25 cellular contexts compared by ENCODE assay signal in the genomic region with DNA sequence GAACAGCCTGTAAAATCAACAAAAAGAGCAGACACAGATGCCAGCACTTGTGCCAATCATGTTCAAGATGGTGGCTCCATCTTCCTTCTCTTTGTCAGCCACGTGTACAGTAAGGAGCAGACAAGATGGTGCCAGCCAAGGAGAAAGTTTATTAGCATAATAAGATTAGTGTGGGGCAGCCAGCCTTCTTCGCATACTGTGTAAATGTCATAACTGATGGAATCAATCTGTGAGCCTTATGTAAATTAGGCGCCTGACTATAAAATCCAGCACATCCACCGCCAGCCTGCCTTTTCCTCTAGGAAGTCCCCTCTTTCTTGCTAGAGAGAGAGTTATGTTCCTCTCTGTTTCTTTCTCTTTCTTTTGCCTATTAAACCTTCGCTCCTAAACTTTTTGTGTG.
"Had no signal": no experiment of that assay in that cellular context is flagged by ENCODE, and none has a peak within 500 bp of the region (broad histone marks: within the 10 kb centered on the region; RNA-seq: fewer than 3 reads in every experiment).

No MANE protein-coding gene starts in this region.

- H3K4me3 ChIP-seq: neural progenitor cell, ovary, psoas muscle, skin epidermis, smooth muscle cell, spleen, suprapubic skin, testis, tibial artery, transverse colon, upper lobe of right lung, uterus had no signal

- H3K27ac ChIP-seq: neural progenitor cell, parathyroid adenoma, psoas muscle, skin epidermis, spleen, suprapubic skin, testis, tibial artery, transverse colon, upper lobe of right lung, uterus had no signal

- H3K9ac ChIP-seq: neural progenitor cell, parathyroid adenoma had no signal

- H3K4me2 ChIP-seq: neural progenitor cell, smooth muscle cell had no signal

- H3K79me2 ChIP-seq: parathyroid adenoma had no signal

- DNase-seq: natural killer cell; occipital lobe; psoas muscle; right cardiac atrium; spleen; stimulated activated CD4-positive, alpha-beta T cell treated with anti-CD3 and anti-CD28 coated beads, Interleukin-12 subunit alpha, Interleukin-12 subunit beta, amount 100 ng/mL, for 4 hours; stimulated activated CD4-positive, alpha-beta T cell treated with anti-CD3 and anti-CD28 coated beads, Interleukin-1b, Interleukin-23, amount 100 ng/mL, for 48 hours; stimulated activated CD4-positive, alpha-beta T cell treated with anti-CD3 and anti-CD28 coated beads, Interleukin-4, amount 100 ng/mL, for 1 hour; stimulated activated CD4-positive, alpha-beta T cell treated with anti-CD3 and anti-CD28 coated beads, Interleukin-4, amount 100 ng/mL, for 4 hours; stimulated activated CD8-positive, alpha-beta memory T cell treated with anti-CD3 and anti-CD28 coated beads, Interleukin-4, amount 100 ng/mL, for 48 hours; stimulated activated naive CD4-positive, alpha-beta T cell; stimulated activated naive CD8-positive, alpha-beta T cell treated with anti-CD3 and anti-CD28 coated beads, Interleukin-15, amount 100 ng/mL, for 72 hours; stimulated activated naive CD8-positive, alpha-beta T cell treated with anti-CD3 and anti-CD28 coated beads, Interleukin-15, Interleukin-2, amounts not matched to agents 100 U/mL and 50 U/mL, for 24 hours; substantia nigra; testis; tibial artery; transverse colon; upper lobe of right lung; uterus had no signal

- H3K27me3 ChIP-seq: neural progenitor cell, ovary, suprapubic skin, testis, tibial artery, transverse colon, upper lobe of right lung, uterus had no signal

- H3K36me3 ChIP-seq: neural progenitor cell, ovary, spleen, suprapubic skin, tibial artery, transverse colon, upper lobe of right lung, uterus had no signal

- H3K4me1 ChIP-seq: parathyroid adenoma, psoas muscle, spleen, suprapubic skin, testis, tibial artery, transverse colon, uterus had no signal

- H3K9me3 ChIP-seq: ovary, psoas muscle, spleen, suprapubic skin, testis, tibial artery, transverse colon, upper lobe of right lung, uterus had no signal
